ENCODE assay signal across 20 cellular contexts in the genomic region with DNA sequence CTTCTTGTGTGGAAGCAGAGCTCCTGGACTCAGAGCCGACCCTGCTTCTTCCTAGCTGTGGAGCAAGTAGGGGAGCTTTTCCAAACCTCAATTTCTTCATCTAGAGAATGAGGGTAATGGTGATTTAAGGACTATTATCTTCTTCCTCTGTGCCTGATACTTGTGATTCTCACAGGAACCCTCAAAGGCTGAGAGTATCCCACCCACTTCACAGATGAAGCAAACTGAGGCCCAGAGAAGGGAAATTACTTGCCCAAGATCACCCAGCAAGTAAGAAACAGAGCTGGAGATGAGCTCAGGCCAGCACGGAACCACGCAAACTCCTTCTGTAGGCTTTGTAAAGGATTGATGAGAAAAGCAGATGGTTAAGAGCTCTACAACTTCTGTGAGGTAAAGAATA. TPM values are rescaled to one million over a fixed set of nuclear protein-coding genes. Genes with fewer than 3 reads are reported as not detected.
DNase-seq lines count a peak whose midpoint lies in the region; ATAC-seq, FAIRE-seq and TF ChIP-seq lines count a peak whose summit lies in the region.
"Had no signal": no experiment of that assay in that cellular context is flagged by ENCODE, and none has a peak within 500 bp of the region (broad histone marks: within the 10 kb centered on the region; RNA-seq: fewer than 3 reads in every experiment).

No MANE protein-coding gene starts in this region.

- H3K79me1 ChIP-seq in neuronal stem cell (ENCODE audit: low read depth, low read length) = no peaks in the 10 kb centered on the region

- H2BK12ac ChIP-seq in neuronal stem cell (ENCODE audit: low read length) = no peak overlapping the region

- no peaks in the 10 kb centered on the region for H3K79me2 ChIP-seq in HepG2 (ENCODE audit: insufficient read depth, low read length)
- H3K79me2 ChIP-seq in hepatocyte = no peaks in the 10 kb centered on the region

- H2BK15ac ChIP-seq in neuronal stem cell (ENCODE audit: low read length) = no peak overlapping the region

- H3K9ac ChIP-seq in HepG2 (ENCODE audit: insufficient read depth, low read depth, low read length) (no peak overlapping the region), neuronal stem cell (ENCODE audit: low read depth, low read length, poor library complexity) (no peak overlapping the region)

- H3K27ac Mint-ChIP-seq in activated naive CD4-positive, alpha-beta T cell treated with anti-CD3 and anti-CD28 coated beads, Interleukin-2, amount 50 U/mL, for 72 hours = no peak overlapping the region
- H3K27ac Mint-ChIP-seq: CD8-positive, alpha-beta T cell; IgD-negative memory B cell had no signal

- TF ChIP-seq EP300 in HepG2 (IDR thresholded peaks at IDR 0.05; ENCODE audit: low read depth in 2 of 2, low read length in 2 of 2) (no peak), HepG2 (CRISPR knock-in tag; IDR thresholded peaks at IDR 0.05; ENCODE audit: borderline replicate concordance) (no peak)

- DNase-seq in HepG2 (ENCODE audit: low spot score) (no peak), right lobe of liver (no peak), hepatocyte (ENCODE audit: low spot score) (no peak), neuronal stem cell (ENCODE audit: low spot score) (no peak), vagina (ENCODE audit: extremely low spot score in 2 of 2) (no peak), NOMO-1 treated with DMSO at 0.1 percent for 48 hours (lab: John Stamatoyannopoulos, UW; ENCODE audit: unreplicated experiment) (no peak)
- DNase-seq in activated naive CD4-positive, alpha-beta T cell treated with anti-CD3 and anti-CD28 coated beads, Interleukin-2, amount 50 U/mL, for 72 hours (ENCODE audit: low spot score in 2 of 2) = no peak
- no peak for DNase-seq in central memory CD4-positive, alpha-beta T cell
- DNase-seq: 8988T; AML-193; C1 segment of cervical spinal cord; CD8-positive, alpha-beta T cell; MV-4-11; NCI-H1105 treated with DMSO at 0.1 percent for 48 hours; NCI-H2029 treated with DMSO at 0.1 percent for 48 hours; NCI-H226; NCI-H82 had no signal

- ATAC-seq in HepG2 = no peak
- ATAC-seq in right lobe of liver = no peak
- no peak for ATAC-seq in activated naive CD4-positive, alpha-beta T cell treated with anti-CD3 and anti-CD28 coated beads, Interleukin-2, amount 50 U/mL, for 72 hours
- ATAC-seq: CD8-positive, alpha-beta T cell had no signal

- H4K20me1 ChIP-seq in HepG2 (ENCODE audit: insufficient read depth, low read length) (no peaks in the 10 kb centered on the region), hepatocyte (ENCODE audit: insufficient read depth, poor library complexity, severe bottlenecking) (no peaks in the 10 kb centered on the region)

- no TSS peak for BruUV-seq in HepG2 (replicated peaks; lab: Mats Ljungman, UMichigan)

- intact Hi-C loops in HepG2 (cut with micrococcal nuclease; ENCODE audit: unreplicated experiment) (no loop called here), right lobe of liver (cut with DNase I) (no loop called here), vagina (cut with DNase I) (no loop called here)

- H3K27ac ChIP-seq in HepG2 (ENCODE audit: extremely low read length, insufficient read depth, low read length) (no peak overlapping the region), right lobe of liver (no peak overlapping the region), hepatocyte (peak overlapping the region; percentile 58), neuronal stem cell (replicated peaks; ENCODE audit: low read length) (no peak overlapping the region), vagina (peak overlapping the region; percentile 6)

- H3K18ac ChIP-seq in neuronal stem cell (ENCODE audit: low read length) = no peak overlapping the region

- FAIRE-seq in HepG2 (lab: Jason Lieb, UNC) = no peak
- FAIRE-seq: GM12891, H54 had no signal

- no peak overlapping the region for H4K91ac ChIP-seq in neuronal stem cell (ENCODE audit: low read depth, low read length, poor library complexity)

- no peak overlapping the region for H3K4ac ChIP-seq in neuronal stem cell (ENCODE audit: low read length)

- in situ Hi-C loops in HepG2 (cut with HindIII; ENCODE audit: extremely low pct_ligation_motif_present, low pct_unique_long_range_greater_than_20kb) = no loop called here

- no peak overlapping the region for H3K23ac ChIP-seq in neuronal stem cell (ENCODE audit: low read depth, low read length, poor library complexity)

- H3K27me3 ChIP-seq in HepG2 (ENCODE audit: control insufficient read depth in 1 of 2, insufficient read depth in 2 of 2, low read length in 2 of 2) = no peaks in the 10 kb centered on the region
- H3K27me3 ChIP-seq in right lobe of liver = no peaks in the 10 kb centered on the region
- no peaks in the 10 kb centered on the region for H3K27me3 ChIP-seq in hepatocyte
- H3K27me3 ChIP-seq in neuronal stem cell (ENCODE audit: control insufficient read depth in 3 of 3, insufficient read depth in 3 of 3, low read depth in 1 of 3, low read length in 3 of 3) = no peaks in the 10 kb centered on the region
- H3K27me3 ChIP-seq in vagina = no peaks in the 10 kb centered on the region

- POLR2A ChIA-PET in HepG2 (lab: Yijun Ruan, JAX) = interaction anchor here (1.1 kb wide), 1 partner anchor 13 kb away, joined by 3 read pairs; no protein-coding TSS in a partner anchor

- no peak overlapping the region for H4K8ac ChIP-seq in neuronal stem cell (ENCODE audit: low read depth, low read length)

- no peak overlapping the region for H3K4me2 ChIP-seq in HepG2 (ENCODE audit: low read depth, low read length)
- H3K4me2 ChIP-seq in hepatocyte = no peak overlapping the region
- H3K4me2 ChIP-seq in neuronal stem cell (ENCODE audit: insufficient read depth, low read length, poor library complexity, severe bottlenecking) = no peak overlapping the region

- H3K9me2 ChIP-seq in hepatocyte (replicated peaks; ENCODE audit: insufficient read depth) = no peaks in the 10 kb centered on the region

- CTCF ChIA-PET in HepG2 (lab: Yijun Ruan, JAX; ENCODE audit: low intra/inter-chr PET ratio, low total read pairs) = no interaction called here

- TF ChIP-seq CTCF in HepG2 (CRISPR knock-in tag; IDR thresholded peaks at IDR 0.05) (no peak), right lobe of liver (IDR thresholded peaks at IDR 0.05) (no peak), hepatocyte (IDR thresholded peaks at IDR 0.05; ENCODE audit: poor library complexity) (no peak), vagina (IDR thresholded peaks at IDR 0.05) (no peak)

- H3K4me3 ChIP-seq in HepG2 (replicated peaks in 1 of 3; ENCODE audit: insufficient read depth in 1 of 3, low read depth in 2 of 3, low read length in 3 of 3) (no peak overlapping the region), right lobe of liver (no peak overlapping the region), hepatocyte (no peak overlapping the region), neuronal stem cell (ENCODE audit: low read length in 2 of 2) (no peak overlapping the region), vagina (no peak overlapping the region)

- TF ChIP-seq POLR2A in HepG2 (IDR thresholded peaks at IDR 0.05; ENCODE audit: insufficient read depth in 1 of 2, low read depth in 2 of 2, low read length in 2 of 2) (no peak), right lobe of liver (IDR thresholded peaks at IDR 0.05) (no peak), vagina (IDR thresholded peaks at IDR 0.05) (no peak)

- H3K4me1 ChIP-seq in HepG2 (ENCODE audit: insufficient read depth, low read length) = peaks cover 14% of the 10 kb centered on the region
- H3K4me1 ChIP-seq in right lobe of liver = no peaks in the 10 kb centered on the region
- H3K4me1 ChIP-seq in hepatocyte (ENCODE audit: insufficient read depth) = no peaks in the 10 kb centered on the region
- H3K4me1 ChIP-seq in neuronal stem cell (ENCODE audit: control insufficient read depth in 2 of 2, insufficient read depth in 1 of 2, low read depth in 1 of 2, low read length in 2 of 2) = peaks cover 11 to 24% of the 10 kb centered on the region in 2 donors
- peaks cover 10% of the 10 kb centered on the region for H3K4me1 ChIP-seq in vagina

- no peaks in the 10 kb centered on the region for H3K9me3 Mint-ChIP-seq in activated naive CD4-positive, alpha-beta T cell treated with anti-CD3 and anti-CD28 coated beads, Interleukin-2, amount 50 U/mL, for 72 hours
- H3K9me3 Mint-ChIP-seq: CD8-positive, alpha-beta T cell; IgD-negative memory B cell had no signal

- no peak overlapping the region for H2BK5ac ChIP-seq in neuronal stem cell (ENCODE audit: low read length)

- H3K9me3 ChIP-seq in HepG2 (ENCODE audit: low read length) (no peaks in the 10 kb centered on the region), right lobe of liver (no peaks in the 10 kb centered on the region), hepatocyte (ENCODE audit: low read depth) (no peaks in the 10 kb centered on the region), neuronal stem cell (replicated peaks in 1 of 2; ENCODE audit: control insufficient read depth in 2 of 2, insufficient read depth in 1 of 2, low read depth in 1 of 2, low read length in 2 of 2) (no peaks in the 10 kb centered on the region), vagina (no peaks in the 10 kb centered on the region)

- TF ChIP-seq RAD21 in HepG2 (CRISPR knock-in tag; IDR thresholded peaks at IDR 0.05) = no peak

- H3K14ac ChIP-seq in neuronal stem cell (ENCODE audit: low read length) = no peak overlapping the region

- H2AK5ac ChIP-seq in neuronal stem cell (ENCODE audit: low read depth, low read length) = no peak overlapping the region

- 100% methylated on average over 3 of the region's 3 CpGs for WGBS in HepG2 (ENCODE audit: low lambda C conversion rate)
- 93% methylated on average over 3 of the region's 3 CpGs for WGBS in right lobe of liver (ENCODE audit: insufficient coverage, low coverage, low lambda C conversion rate, missing lambda C conversion rate)
- WGBS in hepatocyte (ENCODE audit: low lambda C conversion rate, missing lambda C conversion rate) = 98% methylated on average over 3 of the region's 3 CpGs
- WGBS in neuronal stem cell (ENCODE audit: extremely low coverage in 2 of 2, insufficient read length in 2 of 2, insufficient replicate concordance in 1 of 2), 2 donors = no CpG with 5 or more reads among the region's 3 CpGs

- H2BK120ac ChIP-seq in neuronal stem cell (ENCODE audit: low read depth, low read length) = no peak overlapping the region

- no peaks in the 10 kb centered on the region for H3K36me3 ChIP-seq in HepG2 (replicated peaks in 1 of 2; ENCODE audit: control insufficient read depth in 1 of 2, insufficient read depth in 2 of 2, low read length in 2 of 2)
- H3K36me3 ChIP-seq in right lobe of liver = no peaks in the 10 kb centered on the region
- no peaks in the 10 kb centered on the region for H3K36me3 ChIP-seq in hepatocyte (replicated peaks; ENCODE audit: insufficient read depth, low read depth)
- peaks cover 0 to 2% of the 10 kb centered on the region in 2 donors for H3K36me3 ChIP-seq in neuronal stem cell (replicated peaks in 1 of 2; ENCODE audit: control insufficient read depth in 2 of 2, insufficient read depth in 2 of 2, low read length in 2 of 2)
- H3K36me3 ChIP-seq in vagina = no peaks in the 10 kb centered on the region

- no peak overlapping the region for H2AFZ ChIP-seq in HepG2 (ENCODE audit: low read length)
- no peak overlapping the region for H2AFZ ChIP-seq in hepatocyte
- H2AFZ ChIP-seq in neuronal stem cell (ENCODE audit: low read length) = peak overlapping the region; percentile 54

- no peaks in the 10 kb centered on the region for H3K36me3 Mint-ChIP-seq in activated naive CD4-positive, alpha-beta T cell treated with anti-CD3 and anti-CD28 coated beads, Interleukin-2, amount 50 U/mL, for 72 hours

RNA-seq across cellular contexts. Expression of a gene that starts 15.1 kb away (rescaled TPM):
- total RNA-seq in HepG2 (2016; rRNA removed; fragmentation: Illumina TruSeq; extraction: Trizol) (54.3 and 125 TPM in 2 replicates), right lobe of liver (10 to 100 TPM in 1 of 6 experiments, 1 to 10 TPM in 4, under 1 TPM in 1; 0.74 to 34.3 (median 5.8) TPM), hepatocyte (271 and 301 TPM in 2 replicates), vagina (286 TPM)
- 17.1 and 18.0 TPM in 2 replicates for total RNA-seq in HepG2 (2016; cell fraction: cytosol; rRNA removed; fragmentation: Illumina TruSeq; extraction: Trizol; ENCODE audit: low read depth)
- 44.3 and 121 TPM in 2 replicates for total RNA-seq in HepG2 (2016; cell fraction: insoluble cytoplasmic fraction; rRNA removed; fragmentation: Illumina TruSeq; extraction: Trizol)
- total RNA-seq in HepG2 (2016; cell fraction: membrane; rRNA removed; fragmentation: Illumina TruSeq; extraction: Trizol) = 38.1 and 44.0 TPM in 2 replicates
- total RNA-seq in HepG2 (2016; cell fraction: nucleus; rRNA removed; fragmentation: Illumina TruSeq; extraction: Trizol) = 146 and 160 TPM in 2 replicates
- polyA plus RNA-seq in HepG2 (2011; rRNA removed) (315 and 423 TPM in 2 replicates), hepatocyte (271 and 314 TPM in 2 replicates)
- polyA plus RNA-seq in HepG2 (2011; cell fraction: cytosol; rRNA removed) = 201 and 410 TPM in 2 replicates
- polyA plus RNA-seq in HepG2 (2011; cell fraction: nucleus; rRNA removed) = 305 and 663 TPM in 2 replicates
- polyA plus RNA-seq in HepG2 (2012) = 253 and 372 TPM in 2 replicates
- polyA plus RNA-seq in HepG2 (2016; cell fraction: cytosol; fragmentation: Illumina TruSeq; extraction: Trizol; ENCODE audit: low read depth) = 10.8 and 11.3 TPM in 2 replicates
- 47.5 and 58.0 TPM in 2 replicates for polyA plus RNA-seq in HepG2 (2016; cell fraction: insoluble cytoplasmic fraction; fragmentation: Illumina TruSeq; extraction: Trizol; ENCODE audit: low read depth)
- 20.7 and 24.0 TPM in 2 replicates for polyA plus RNA-seq in HepG2 (2016; cell fraction: membrane; fragmentation: Illumina TruSeq; extraction: Trizol; ENCODE audit: low read depth)
- polyA plus RNA-seq in HepG2 (2016; cell fraction: nucleus; fragmentation: Illumina TruSeq; extraction: Trizol; ENCODE audit: insufficient read depth, low read depth) = 232 and 245 TPM in 2 replicates
- polyA minus RNA-seq in HepG2 (2011; rRNA and poly(A)+ RNA removed; ENCODE audit: low replicate concordance) = 61.9 and 1,182 TPM in 2 replicates
- polyA minus RNA-seq in HepG2 (2011; cell fraction: cytosol; rRNA and poly(A)+ RNA removed) = 204 and 374 TPM in 2 replicates
- polyA minus RNA-seq in HepG2 (2011; cell fraction: nucleus; rRNA and poly(A)+ RNA removed) = 146 and 207 TPM in 2 replicates
- polyA plus RNA-seq in neuronal stem cell (2013, experiment 1 of 2) = 350 TPM
- polyA plus RNA-seq in neuronal stem cell (2013, experiment 2 of 2) = 351 TPM
- 100 to 1,000 TPM in 1 of 2 donors, 10 to 100 TPM in 1; 39.9 to 121 TPM for total RNA-seq in activated naive CD4-positive, alpha-beta T cell treated with anti-CD3 and anti-CD28 coated beads, Interleukin-2, amount 50 U/mL, for 72 hours

Comparison
In these comparisons a context has a peak if more than half of its experiments do, and no peak if none do; other contexts are left out.
1. H3K27ac ChIP-seq: peak in hepatocyte (single experiment) and vagina (single experiment); none in HepG2 (single experiment), right lobe of liver (0 of 3) and neuronal stem cell (single experiment).